ENCODE assay signal across 7 cellular contexts in the genomic region with DNA sequence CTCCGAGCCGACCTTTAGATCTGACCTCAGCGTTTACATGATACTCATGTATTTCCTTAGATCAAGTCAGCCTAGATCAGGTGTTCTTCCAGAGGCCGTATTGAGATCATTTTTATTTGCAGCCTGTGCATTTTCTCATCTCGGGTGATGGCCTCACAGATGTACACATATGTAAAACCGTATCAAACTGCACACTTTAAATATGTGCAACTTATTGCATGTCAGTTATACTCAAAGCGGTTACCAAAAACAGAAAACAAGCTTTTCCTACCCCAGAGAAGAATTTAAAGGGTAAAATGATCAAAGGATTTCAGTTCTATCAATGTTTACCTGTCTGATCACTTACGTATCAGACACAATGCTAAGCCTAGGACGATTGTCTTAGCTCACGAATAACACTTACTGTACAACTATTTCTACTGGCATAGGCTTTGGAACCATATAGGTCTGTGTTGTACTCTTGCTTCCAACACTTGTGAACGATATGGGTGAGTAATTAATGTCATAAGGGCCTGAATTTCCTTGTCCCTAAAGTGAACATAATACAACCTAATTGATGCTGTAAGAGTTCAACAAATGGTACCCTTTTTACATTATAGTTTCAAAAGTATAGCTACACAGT. TPM values are rescaled to one million over a fixed set of nuclear protein-coding genes. Genes with fewer than 3 reads are reported as not detected.
DNase-seq lines count a peak whose midpoint lies in the region; ATAC-seq and TF ChIP-seq lines count a peak whose summit lies in the region.

No MANE protein-coding gene starts in this region.

- intact Hi-C loops in naive thymus-derived CD4-positive, alpha-beta T cell (cut with micrococcal nuclease), result loop anchor here (1.0 to 10.0 kb wide), 8 partner anchors 157 to 1906 kb away; a partner anchor contains a TSS

- peak overlapping the region; percentile 69 for H3K9ac ChIP-seq in KMS-11

- POLR2A ChIA-PET in naive thymus-derived CD4-positive, alpha-beta T cell (lab: Charles Lee), result interaction anchor here (0.6 to 2.5 kb wide), 23 partner anchors 9 to 1909 kb away, joined by 3 to 56 read pairs (median 4); a partner anchor contains a TSS

- H3K27me3 Mint-ChIP-seq in naive thymus-derived CD4-positive, alpha-beta T cell, result no peaks in the 10 kb centered on the region

- peaks cover 5% of the 10 kb centered on the region; the same call in 1 of the 2 replicates for H3K36me3 ChIP-seq in KMS-11 (ENCODE audit: insufficient read depth)
- H3K36me3 ChIP-seq in naive thymus-derived CD4-positive, alpha-beta T cell (ENCODE audit: control insufficient read depth in 2 of 3, insufficient read depth in 3 of 3, low read length in 3 of 3), result peaks cover 0 to 26% (median 0%) of the 10 kb centered on the region in 3 experiments

- ATAC-seq in GM18907 (IDR thresholded peaks at IDR 0.05; ENCODE audit: unreplicated experiment), result peak; percentile 14
- ATAC-seq in naive thymus-derived CD4-positive, alpha-beta T cell, result peak; percentile 62

- peaks cover 12 to 32% (median 27%) of the 10 kb centered on the region in 5 donors for H3K36me3 Mint-ChIP-seq in naive thymus-derived CD4-positive, alpha-beta T cell

- peak overlapping the region; percentile 92 to 98 (median 97) for H3K4me3 Mint-ChIP-seq in naive thymus-derived CD4-positive, alpha-beta T cell

- H3K79me2 ChIP-seq in KMS-11 (ENCODE audit: insufficient read depth, low read depth), result peaks cover 43% of the 10 kb centered on the region

- H3K4me1 ChIP-seq in KMS-11 (ENCODE audit: low read depth, poor library complexity, severe bottlenecking), result peaks cover 25% of the 10 kb centered on the region
- H3K4me1 ChIP-seq in naive thymus-derived CD4-positive, alpha-beta T cell (ENCODE audit: control insufficient read depth in 2 of 2, insufficient read depth in 2 of 2, low read length in 2 of 2), result peaks cover 19 to 23% of the 10 kb centered on the region in 2 donors

- H3K27ac ChIP-seq in KMS-11, result peak overlapping the region; percentile 46
- peak overlapping the region; percentile 87 for H3K27ac ChIP-seq in naive thymus-derived CD4-positive, alpha-beta T cell (ENCODE audit: low read depth, low read length)

- H3K4me2 ChIP-seq in KMS-11, result peak overlapping the region; percentile 87

- no peaks in the 10 kb centered on the region for H4K20me1 ChIP-seq in KMS-11 (ENCODE audit: insufficient read depth)

- DNase-seq in choroid plexus epithelial cell (ENCODE audit: low read depth) (no peak), Ammon's horn (ENCODE audit: low spot score) (no peak), cerebellum (ENCODE audit: low spot score) (no peak), GM10266 (ENCODE audit: extremely low spot score) (no peak)
- DNase-seq in naive thymus-derived CD4-positive, alpha-beta T cell, result no peak

- CTCF ChIA-PET in naive thymus-derived CD4-positive, alpha-beta T cell (lab: Charles Lee), result interaction anchor here (0.8 to 2.0 kb wide), 3 partner anchors 13 to 565 kb away, joined by 3 to 11 read pairs (median 5); no protein-coding TSS in a partner anchor

- H2AFZ ChIP-seq in KMS-11 (ENCODE audit: low read depth), result peak overlapping the region; percentile 91

- no peaks in the 10 kb centered on the region for H3K9me3 ChIP-seq in naive thymus-derived CD4-positive, alpha-beta T cell (ENCODE audit: control insufficient read depth in 2 of 3, low read length in 3 of 3)

- TF ChIP-seq CTCF in KMS-11 (conservative IDR thresholded peaks at IDR 0.05; ENCODE audit: low read depth, low read length), result 0 out of 2 replicates have a peak, but pooled peaks have one; percentile 11
- TF ChIP-seq CTCF in choroid plexus epithelial cell (conservative IDR thresholded peaks at IDR 0.05; ENCODE audit: low read depth, low read length), result no peak
- TF ChIP-seq CTCF in GM10266 (IDR thresholded peaks at IDR 0.05; ENCODE audit: control insufficient read depth, insufficient read depth, low read depth, missing control alignments), result no peak

- H3K9me3 Mint-ChIP-seq in naive thymus-derived CD4-positive, alpha-beta T cell, result peaks cover 0 to 2% (median 0%) of the 10 kb centered on the region in 11 donors

- peak overlapping the region; percentile 78 for H3K4me3 ChIP-seq in KMS-11 (IDR thresholded peaks at IDR 0.05; ENCODE audit: insufficient read depth, low read depth, low read length)
- H3K4me3 ChIP-seq in choroid plexus epithelial cell (ENCODE audit: low read depth, low read length), result peak overlapping the region; percentile 95
- H3K4me3 ChIP-seq in naive thymus-derived CD4-positive, alpha-beta T cell (ENCODE audit: low read length), result peak overlapping the region; percentile 99

- H3K27ac Mint-ChIP-seq in naive thymus-derived CD4-positive, alpha-beta T cell, result peak overlapping the region; percentile 95 to 99 (median 97)

- H3K27me3 ChIP-seq in KMS-11 (ENCODE audit: insufficient read depth, low read depth), result no peaks in the 10 kb centered on the region
- no peaks in the 10 kb centered on the region for H3K27me3 ChIP-seq in naive thymus-derived CD4-positive, alpha-beta T cell (ENCODE audit: control insufficient read depth in 2 of 2, insufficient read depth in 2 of 2, low read length in 2 of 2)

- peaks cover 33 to 71% (median 58%) of the 10 kb centered on the region in 7 donors for H3K4me1 Mint-ChIP-seq in naive thymus-derived CD4-positive, alpha-beta T cell

RNA-seq across cellular contexts. Expression of a gene that starts 0.6 kb away (rescaled TPM):
- 10 to 100 TPM; 14.7 to 29.1 (median 28.4) TPM for total RNA-seq in naive thymus-derived CD4-positive, alpha-beta T cell
- polyA plus RNA-seq in naive thymus-derived CD4-positive, alpha-beta T cell, result 10 to 100 TPM; 28.1 to 31.1 TPM
- 6.3 TPM for total RNA-seq in cerebellum

RNA-seq across cellular contexts. Expression of a gene that starts 38.6 kb away (rescaled TPM):
- total RNA-seq in naive thymus-derived CD4-positive, alpha-beta T cell, result 10 to 100 TPM; 38.6 to 88.0 (median 79.8) TPM
- 100 to 1,000 TPM; 218 to 374 TPM for polyA plus RNA-seq in naive thymus-derived CD4-positive, alpha-beta T cell
- total RNA-seq in cerebellum, result 30.6 TPM

RNA-seq across cellular contexts. Expression of a gene that starts 57.8 kb away (rescaled TPM):
- 10 to 100 TPM in 1 of 5 experiments, 1 to 10 TPM in 2, under 1 TPM in 2; 0.19 to 28.8 (median 1.9) TPM for total RNA-seq in naive thymus-derived CD4-positive, alpha-beta T cell
- not detected for polyA plus RNA-seq in naive thymus-derived CD4-positive, alpha-beta T cell
- total RNA-seq in cerebellum, result 12.6 TPM
